16 cellular contexts compared by ENCODE assay signal in the genomic region with DNA sequence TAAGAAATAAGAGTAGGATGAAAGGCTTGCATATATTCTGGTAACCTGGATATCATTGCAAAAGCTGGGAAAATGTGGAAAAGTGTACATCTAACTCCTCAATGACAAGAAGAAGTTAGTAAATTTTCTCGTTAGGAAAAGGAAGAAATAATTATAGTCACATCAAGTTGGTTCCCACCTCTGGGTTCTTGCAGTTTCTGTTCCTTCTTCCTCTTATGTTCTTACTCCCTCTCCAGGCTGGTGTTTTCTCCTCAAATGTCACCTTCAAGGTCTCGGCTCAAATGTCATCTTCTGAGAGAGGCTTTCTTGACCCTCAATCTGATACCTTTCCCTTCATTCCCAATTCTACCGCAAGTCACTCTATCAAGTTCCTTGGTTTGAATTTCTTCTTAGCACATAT.
DNase-seq lines count a peak whose midpoint lies in the region; ATAC-seq and TF ChIP-seq lines count a peak whose summit lies in the region.
"Had no signal": no experiment of that assay in that cellular context is flagged by ENCODE, and none has a peak within 500 bp of the region (broad histone marks: within the 10 kb centered on the region; RNA-seq: fewer than 3 reads in every experiment).

No MANE protein-coding gene starts in this region.

- H3K36me3 ChIP-seq in neutrophil (peaks cover 26% of the 10 kb centered on the region), brain microvascular endothelial cell (replicated peaks) (no peaks in the 10 kb centered on the region)

- TF ChIP-seq CTCF in neutrophil (IDR thresholded peaks at IDR 0.05): no peak
- no peak for TF ChIP-seq CTCF in brain microvascular endothelial cell (IDR thresholded peaks at IDR 0.05; ENCODE audit: low read depth, low read length, missing control alignments)

- H3K27ac ChIP-seq in neutrophil (peak overlapping the region; percentile 90), brain microvascular endothelial cell (no peak overlapping the region)
- H3K27ac ChIP-seq: body of pancreas had no signal

- H3K27me3 ChIP-seq in neutrophil (no peaks in the 10 kb centered on the region), brain microvascular endothelial cell (replicated peaks) (no peaks in the 10 kb centered on the region)
- H3K27me3 ChIP-seq: body of pancreas, heart left ventricle had no signal

- H3K9me3 ChIP-seq in neutrophil: no peaks in the 10 kb centered on the region
- H3K9me3 ChIP-seq: body of pancreas, SK-N-SH had no signal

- ATAC-seq in GM18858 (IDR thresholded peaks at IDR 0.05; ENCODE audit: unreplicated experiment) (peak; percentile 39), GM21723 (IDR thresholded peaks at IDR 0.05; ENCODE audit: unreplicated experiment) (peak; percentile 45), HG03025 (IDR thresholded peaks at IDR 0.05; ENCODE audit: low FRiP score, unreplicated experiment) (no peak)
- ATAC-seq: body of pancreas, heart left ventricle, left cardiac atrium had no signal

- in situ Hi-C loops in ACHN (cut with HindIII; ENCODE audit: low pct_ligation_motif_present, low pct_unique_long_range_greater_than_20kb, low sequenced_read_pairs) (no loop called here), brain microvascular endothelial cell (cut with HindIII; ENCODE audit: low pct_ligation_motif_present, low sequenced_read_pairs) (no loop called here)

- DNase-seq in MV-4-11 (lab: John Stamatoyannopoulos, UW) (peak; percentile 71), ACHN (no peak), NCI-H1930 (lab: John Stamatoyannopoulos, UW) (no peak), brain microvascular endothelial cell (no peak)
- DNase-seq: activated CD4-positive, alpha-beta T cell treated with anti-CD3 and anti-CD28 coated beads for 4 hours; activated effector memory CD4-positive, alpha-beta T cell treated with Interleukin-2 at 50 U/mL for 16 hours; body of pancreas; endodermal cell; heart left ventricle; left cardiac atrium; NCI-H1417 treated with DMSO at 0.1 percent for 48 hours; SK-N-SH had no signal

- H3K4me1 ChIP-seq in neutrophil (ENCODE audit: control insufficient read depth in 1 of 2, insufficient read depth in 1 of 2, low read depth in 1 of 2, low read length in 1 of 2): peaks cover 48 to 68% of the 10 kb centered on the region in 2 experiments
- H3K4me1 ChIP-seq: body of pancreas had no signal

- peak overlapping the region in 1 of 2 experiments; percentile 15 for H3K4me3 ChIP-seq in neutrophil (ENCODE audit: low read depth in 1 of 2, low read length in 1 of 2)
- no peak overlapping the region for H3K4me3 ChIP-seq in brain microvascular endothelial cell (ENCODE audit: low read depth, low read length)
- H3K4me3 ChIP-seq: body of pancreas, heart left ventricle had no signal
